Comparison of ENCODE assay signal across 8 cellular contexts in genomic region chr1:23485002-23485332, GRCh38. TPM values are rescaled to one million over a fixed set of nuclear protein-coding genes. Genes with fewer than 3 reads are reported as not detected.
DNase-seq lines count a peak whose midpoint lies in the region; ATAC-seq and TF ChIP-seq lines count a peak whose summit lies in the region.

No MANE protein-coding gene starts in this region.

- H3K27me3 Mint-ChIP-seq in GM23338 (ENCODE audit: insufficient read depth, low read depth, poor library complexity) (peaks cover 11% of the 10 kb centered on the region), T-cell (peaks cover 16 to 18% of the 10 kb centered on the region in 2 donors)

- POLR2A ChIA-PET in T-cell (lab: Charles Lee), result interaction anchor here in 1 of 2 donors (0.6 kb wide), 1 partner anchor 119 kb away, joined by 3 read pairs; no protein-coding TSS in a partner anchor

- no peak for DNase-seq in GM23338 (ENCODE audit: low spot score)
- no peak for DNase-seq in T-cell
- no peak for DNase-seq in fibroblast of villous mesenchyme (ENCODE audit: low read depth)
- DNase-seq in NCI-H1694 treated with DMSO at 0.1 percent for 48 hours (lab: John Stamatoyannopoulos, UW), result no peak
- no peak for DNase-seq in stimulated activated CD4-positive, alpha-beta T cell treated with anti-CD3 and anti-CD28 coated beads, Interleukin-4, amount 100 ng/mL, for 1 hour
- DNase-seq in hepatic stellate cell (ENCODE audit: low spot score), result no peak
- DNase-seq in OCI-M2 (lab: John Stamatoyannopoulos, UW; ENCODE audit: unreplicated experiment), result no peak

- peaks cover 34% of the 10 kb centered on the region for H3K4me1 ChIP-seq in GM23338 (ENCODE audit: insufficient read depth)

- H3K4me3 Mint-ChIP-seq in GM23338, result peak overlapping the region; percentile 76
- H3K4me3 Mint-ChIP-seq in T-cell, result peak overlapping the region; percentile 83 to 85 (median 84)

- H3K4me1 Mint-ChIP-seq in GM23338 (peaks cover 36% of the 10 kb centered on the region), T-cell (peaks cover 15 to 17% (median 16%) of the 10 kb centered on the region in 3 donors)

- TF ChIP-seq CTCF in GM23338 (conservative IDR thresholded peaks at IDR 0.05; ENCODE audit: low read depth in 2 of 2), result no peak
- TF ChIP-seq CTCF in fibroblast of villous mesenchyme (IDR thresholded peaks at IDR 0.05; ENCODE audit: insufficient read depth, low read depth, low read length), result no peak

- peaks cover 25% of the 10 kb centered on the region for H4K20me1 ChIP-seq in GM23338 (replicated peaks; ENCODE audit: insufficient read depth)

- H3K27me3 ChIP-seq in GM23338 (ENCODE audit: insufficient read depth), result peaks cover 14% of the 10 kb centered on the region; the same call in 1 of the 2 replicates

- H2AFZ ChIP-seq in GM23338, result peak overlapping the region; percentile 95

- peaks cover 35% of the 10 kb centered on the region for H3K79me2 ChIP-seq in GM23338 (replicated peaks; ENCODE audit: insufficient read depth)

- H3K4me2 ChIP-seq in GM23338, result peak overlapping the region; percentile 90

- no peaks in the 10 kb centered on the region; the same call in 1 of the 2 replicates for H3K36me3 ChIP-seq in GM23338 (ENCODE audit: insufficient read depth)

- H3K27ac Mint-ChIP-seq in GM23338 (peak overlapping the region; percentile 16; the same call in 1 of the 2 replicates), T-cell (peak overlapping the region; percentile 52 to 77)

- H3F3A ChIP-seq in GM23338 (replicated peaks; ENCODE audit: low read depth), result peaks cover 8% of the 10 kb centered on the region; the same call in 1 of the 2 replicates

- H3K27ac ChIP-seq in GM23338 (ENCODE audit: low read depth) (peak overlapping the region; percentile 78; the same call in 1 of the 2 replicates), skin epidermis (peak overlapping the region in 2 of 21 experiments; percentile 87 to 88)

- H3K36me3 Mint-ChIP-seq in GM23338 (ENCODE audit: low read depth) (no peaks in the 10 kb centered on the region), T-cell (no peaks in the 10 kb centered on the region)

- H3K9me3 Mint-ChIP-seq in GM23338, result no peaks in the 10 kb centered on the region
- H3K9me3 Mint-ChIP-seq in T-cell, result no peaks in the 10 kb centered on the region

- H3K9me2 ChIP-seq in GM23338 (ENCODE audit: insufficient read depth), result no peaks in the 10 kb centered on the region

- CTCF ChIA-PET in T-cell (lab: Charles Lee), result interaction anchor here in 1 of 2 donors (0.7 to 3.6 kb wide), 7 partner anchors 12 to 340 kb away, joined by 3 to 33 read pairs (median 4); partner anchors contain the start of gene HMGCL

- ATAC-seq in GM23338 (no peak), T-cell (replicated peaks in 1 of 4) (no peak)

- H3K4me3 ChIP-seq in GM23338, result peak overlapping the region; percentile 83
- H3K4me3 ChIP-seq in fibroblast of villous mesenchyme (ENCODE audit: low read depth, low read length), result peak overlapping the region; percentile 67
- peak overlapping the region in 5 of 7 experiments; percentile 62 to 91 (median 73) for H3K4me3 ChIP-seq in skin epidermis

TF ChIP-seq in GM23338, 12 proteins besides CTCF, POLR2A, EP300 and RAD21 (continues in another document):
- TF ChIP-seq REST (IDR thresholded peaks at IDR 0.05; ENCODE audit: unreplicated experiment) (no peak), EZH2phosphoT487 (IDR thresholded peaks at IDR 0.05; ENCODE audit: unreplicated experiment) (no peak), NANOG (IDR thresholded peaks at IDR 0.05; ENCODE audit: borderline replicate concordance) (no peak), POLR2AphosphoS5 (IDR thresholded peaks at IDR 0.05; ENCODE audit: low read depth) (no peak), ETS1 (IDR thresholded peaks at IDR 0.05) (no peak), STAT1 (IDR thresholded peaks at IDR 0.05; ENCODE audit: unreplicated experiment) (no peak), EZH2 (IDR thresholded peaks at IDR 0.05; ENCODE audit: low read depth, unreplicated experiment) (no peak), CREB1 (CRISPR knock-in tag; IDR thresholded peaks at IDR 0.05; ENCODE audit: low read depth) (no peak), JUNB (IDR thresholded peaks at IDR 0.05; ENCODE audit: unreplicated experiment) (no peak), ZNF114 (CRISPR knock-in tag; IDR thresholded peaks at IDR 0.05) (no peak), ZNF331 (CRISPR knock-in tag; IDR thresholded peaks at IDR 0.05; ENCODE audit: low read depth) (no peak)

RNA-seq across cellular contexts. Expression of gene ASAP3, which starts 1.0 kb away (rescaled TPM):
- 78.3 and 98.2 TPM in 2 replicates for total RNA-seq in GM23338 (2014; rRNA removed; shearing (Covaris generic))
- polyA plus RNA-seq in GM23338 (2016; fragmentation: Nextera tagmentation; extraction: Ambion mirVana), result 28.0 and 31.3 TPM in 2 replicates
- total RNA-seq in T-cell (1 to 10 TPM; 1.2 to 2.8 (median 2.1) TPM), fibroblast of villous mesenchyme (33.5 and 35.0 TPM in 2 replicates)

RNA-seq across cellular contexts. Expression of gene E2F2, which starts 46.1 kb away (rescaled TPM):
- 2.6 and 3.4 TPM in 2 replicates for total RNA-seq in GM23338 (2014; rRNA removed; shearing (Covaris generic))
- polyA plus RNA-seq in GM23338 (2016; fragmentation: Nextera tagmentation; extraction: Ambion mirVana), result 0.78 and 1.6 TPM in 2 replicates
- 1 to 10 TPM; 1.7 to 3.1 (median 2.5) TPM for total RNA-seq in T-cell
- total RNA-seq in fibroblast of villous mesenchyme, result 2.2 and 2.9 TPM in 2 replicates
